ENCODE assay signal across 7 cellular contexts in the genomic region with DNA sequence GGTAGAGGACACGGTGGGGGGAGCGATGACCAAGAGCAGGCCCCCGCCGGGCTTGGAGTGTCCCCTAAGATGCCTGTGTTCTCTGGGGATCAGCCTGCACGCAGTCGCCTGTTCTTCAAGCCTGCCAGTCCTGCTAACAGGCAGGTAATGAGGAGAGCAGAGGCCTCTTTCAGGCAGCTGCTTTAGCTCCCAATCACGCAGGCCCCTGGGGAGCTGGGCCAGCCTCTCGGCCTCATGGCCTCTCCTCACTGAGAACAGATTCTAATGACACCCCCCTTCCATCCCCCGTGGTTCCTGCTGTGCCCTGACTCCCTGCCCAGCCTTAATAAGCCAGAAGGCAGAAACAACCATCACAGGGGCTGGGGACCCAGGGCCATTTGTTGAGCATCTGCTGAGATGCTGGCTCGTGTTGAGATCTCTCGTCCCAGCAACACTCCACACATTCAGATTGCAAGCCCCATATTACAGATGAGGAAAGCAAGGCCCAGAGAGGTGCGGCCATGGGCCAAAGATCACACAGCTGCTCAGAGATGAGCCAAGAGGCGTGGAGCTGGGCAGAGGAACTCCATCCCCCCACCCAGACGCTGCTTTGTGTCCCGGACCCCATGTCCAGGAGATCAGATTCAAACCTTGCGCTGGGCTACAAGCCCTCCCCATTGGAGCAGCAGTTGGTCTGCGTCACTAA.
DNase-seq lines count a peak whose midpoint lies in the region; ATAC-seq and TF ChIP-seq lines count a peak whose summit lies in the region.

No MANE protein-coding gene starts in this region.

- BruUV-seq in Caco-2 (replicated peaks; lab: Mats Ljungman, UMichigan): no TSS peak
- BruUV-seq in PC-3 (replicated peaks; lab: Mats Ljungman, UMichigan): no TSS peak

- H3K79me2 ChIP-seq in PC-3 (ENCODE audit: low read length): no peaks in the 10 kb centered on the region

- peaks cover 5% of the 10 kb centered on the region for H3K4me1 Mint-ChIP-seq in Caco-2 (ENCODE audit: low read depth, unreplicated experiment)
- peaks cover 6 to 10% of the 10 kb centered on the region in 2 donors for H3K4me1 Mint-ChIP-seq in natural killer cell treated with Interleukin-12 subunit alpha and Interleukin-12 subunit beta and Interleukin-15 and Interleukin-18, amount 100 ng/mL, for 72 hours (ENCODE audit: low read depth in 2 of 2)

- H3K9me2 ChIP-seq in PC-3 (replicated peaks; ENCODE audit: low read length): no peaks in the 10 kb centered on the region

- no peak overlapping the region for H3K27ac ChIP-seq in PC-3 (ENCODE audit: low read length)

- H3K27me3 Mint-ChIP-seq in Caco-2 (ENCODE audit: insufficient read depth, unreplicated experiment): peaks cover 17% of the 10 kb centered on the region
- peaks cover 42 to 46% of the 10 kb centered on the region in 2 donors for H3K27me3 Mint-ChIP-seq in natural killer cell treated with Interleukin-12 subunit alpha and Interleukin-12 subunit beta and Interleukin-15 and Interleukin-18, amount 100 ng/mL, for 72 hours

- CTCF ChIA-PET in Caco-2 (lab: Charles Lee): no interaction called here
- CTCF ChIA-PET in PC-3 (lab: Charles Lee): no interaction called here

- H3K4me1 ChIP-seq in Caco-2: peaks cover 14% of the 10 kb centered on the region
- peaks cover 4% of the 10 kb centered on the region; the same call in 1 of the 2 replicates for H3K4me1 ChIP-seq in PC-3 (ENCODE audit: insufficient read depth, low read length)

- ATAC-seq in PC-3: no peak
- ATAC-seq in natural killer cell treated with Interleukin-12 subunit alpha and Interleukin-12 subunit beta and Interleukin-15 and Interleukin-18, amount 100 ng/mL, for 72 hours: no peak
- no peak for ATAC-seq in GM18870 (IDR thresholded peaks at IDR 0.05; ENCODE audit: unreplicated experiment)

- H3K36me3 ChIP-seq in Caco-2 (ENCODE audit: control insufficient read depth, insufficient read depth, low read length) (no peaks in the 10 kb centered on the region), PC-3 (ENCODE audit: low read depth, low read length) (no peaks in the 10 kb centered on the region)

- DNase-seq in Caco-2 (no peak), NCI-H128 (lab: John Stamatoyannopoulos, UW; ENCODE audit: unreplicated experiment) (peak; percentile 54), PC-3 (no peak), LoVo (ENCODE audit: low spot score) (no peak), MV-4-11 (lab: John Stamatoyannopoulos, UW) (no peak)
- no peak for DNase-seq in natural killer cell treated with Interleukin-12 subunit alpha and Interleukin-12 subunit beta and Interleukin-15 and Interleukin-18, amount 100 ng/mL, for 72 hours (ENCODE audit: low spot score)

- H3K9me3 Mint-ChIP-seq in Caco-2 (ENCODE audit: unreplicated experiment): no peaks in the 10 kb centered on the region
- no peaks in the 10 kb centered on the region for H3K9me3 Mint-ChIP-seq in natural killer cell treated with Interleukin-12 subunit alpha and Interleukin-12 subunit beta and Interleukin-15 and Interleukin-18, amount 100 ng/mL, for 72 hours

- H3K9ac ChIP-seq in PC-3 (ENCODE audit: low read length): no peak overlapping the region

- H3K27me3 ChIP-seq in Caco-2 (replicated peaks; ENCODE audit: control insufficient read depth, insufficient read depth, low read length) (no peaks in the 10 kb centered on the region), PC-3 (ENCODE audit: low read length) (no peaks in the 10 kb centered on the region)

- peak overlapping the region; percentile 97; the same call in 1 of the 2 replicates for H2AFZ ChIP-seq in PC-3 (ENCODE audit: low read length)

- no peak for TF ChIP-seq CTCF in Caco-2 (IDR thresholded peaks at IDR 0.05; ENCODE audit: insufficient read depth in 1 of 2, low read depth in 1 of 2, low read length in 1 of 2, severe bottlenecking in 1 of 2, unreplicated experiment in 1 of 2)
- no peak for TF ChIP-seq CTCF in PC-3 (conservative IDR thresholded peaks at IDR 0.05; ENCODE audit: low read depth, low read length)

- no peaks in the 10 kb centered on the region for H3F3A ChIP-seq in PC-3 (ENCODE audit: low read length, unreplicated experiment)

- peak overlapping the region; percentile 96; the same call in 1 of the 2 replicates for H3K4me2 ChIP-seq in PC-3 (ENCODE audit: low read length)

- intact Hi-C loops in Caco-2 (cut with micrococcal nuclease; ENCODE audit: unreplicated experiment): loop anchor here (5.0 kb wide), 1 partner anchor 356 kb away; no protein-coding TSS in a partner anchor
- intact Hi-C loops in PC-3 (cut with micrococcal nuclease): loop anchor here (1.0 to 2.0 kb wide), 4 partner anchors 71 to 361 kb away; partner anchors contain the start of gene CASZ1

- H3K36me3 Mint-ChIP-seq in Caco-2 (ENCODE audit: insufficient read depth, unreplicated experiment): no peaks in the 10 kb centered on the region
- no peaks in the 10 kb centered on the region for H3K36me3 Mint-ChIP-seq in natural killer cell treated with Interleukin-12 subunit alpha and Interleukin-12 subunit beta and Interleukin-15 and Interleukin-18, amount 100 ng/mL, for 72 hours

- no peaks in the 10 kb centered on the region for H3K9me3 ChIP-seq in Caco-2
- H3K9me3 ChIP-seq in PC-3 (ENCODE audit: low read length): no peaks in the 10 kb centered on the region

- H4K20me1 ChIP-seq in PC-3 (ENCODE audit: low read length): no peaks in the 10 kb centered on the region

- peak overlapping the region; percentile 67 for H3K4me3 Mint-ChIP-seq in Caco-2 (ENCODE audit: unreplicated experiment)
- H3K4me3 Mint-ChIP-seq in natural killer cell treated with Interleukin-12 subunit alpha and Interleukin-12 subunit beta and Interleukin-15 and Interleukin-18, amount 100 ng/mL, for 72 hours: peak overlapping the region; percentile 17

- no peak overlapping the region for H3K4me3 ChIP-seq in Caco-2 (ENCODE audit: low read depth, low read length)
- H3K4me3 ChIP-seq in PC-3 (ENCODE audit: low read length): no peak overlapping the region

- H3K27ac Mint-ChIP-seq in Caco-2 (ENCODE audit: unreplicated experiment): no peak overlapping the region
- H3K27ac Mint-ChIP-seq in natural killer cell treated with Interleukin-12 subunit alpha and Interleukin-12 subunit beta and Interleukin-15 and Interleukin-18, amount 100 ng/mL, for 72 hours: no peak overlapping the region

- POLR2A ChIA-PET in Caco-2 (lab: Charles Lee): no interaction called here
- POLR2A ChIA-PET in PC-3 (lab: Charles Lee; ENCODE audit: unreplicated experiment): no interaction called here
